Comparison of ENCODE assay signal across 8 cellular contexts in the genomic region with DNA sequence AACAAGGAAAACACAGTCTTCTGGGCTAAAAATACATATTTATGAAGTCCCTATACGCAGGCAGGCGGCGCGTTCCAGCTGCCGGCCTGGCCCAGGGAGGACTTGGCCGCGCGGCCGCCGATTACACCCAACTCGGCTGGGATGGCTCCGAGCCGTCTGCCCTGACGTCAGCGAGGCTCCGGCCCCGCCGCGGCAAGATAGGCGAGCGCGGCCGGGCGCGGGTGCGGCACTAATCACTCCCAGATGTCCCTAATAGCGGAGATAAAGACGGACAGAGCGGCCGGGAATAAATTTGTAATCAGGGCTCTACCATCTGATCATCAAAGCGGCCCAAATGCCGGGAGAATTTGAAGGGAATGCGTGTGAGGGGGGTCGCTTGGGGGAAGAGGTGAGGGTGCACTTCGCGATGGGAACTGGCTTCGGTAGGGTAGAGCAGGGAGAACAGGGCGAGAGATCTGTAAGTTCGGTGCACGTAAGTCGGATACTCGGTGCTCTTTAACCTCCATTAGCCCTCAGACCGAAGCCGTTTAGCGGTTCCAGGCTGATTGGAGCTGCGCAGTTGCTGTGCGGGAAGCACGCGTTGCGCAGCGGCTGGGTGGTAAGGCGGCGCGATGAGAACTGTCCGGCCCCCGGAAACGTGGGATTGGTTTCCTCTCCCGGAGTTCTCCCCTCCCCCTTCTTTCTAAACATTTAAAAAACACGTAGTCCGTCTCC. TPM values are rescaled to one million over a fixed set of nuclear protein-coding genes. Genes with fewer than 3 reads are reported as not detected.
DNase-seq lines count a peak whose midpoint lies in the region; ATAC-seq and TF ChIP-seq lines count a peak whose summit lies in the region.

No MANE protein-coding gene starts in this region.

- intact Hi-C loops in uterus (cut with DNase I; ENCODE audit: low total_unique reads) = no loop called here

- TF ChIP-seq POLR2A in uterus (IDR thresholded peaks at IDR 0.05) = peak; percentile 8 to 60

- TF ChIP-seq CTCF in uterus (IDR thresholded peaks at IDR 0.05) = peak in 3 of 4 experiments; percentile 17 to 39 (median 27)

- H3K9me3 ChIP-seq in uterus = no peaks in the 10 kb centered on the region

- H3K4me3 ChIP-seq in uterus = peak overlapping the region; percentile 43 to 47

- H3K27ac Mint-ChIP-seq in memory B cell = peak overlapping the region; percentile 62

- H3K9me3 Mint-ChIP-seq in memory B cell = peaks cover 11% of the 10 kb centered on the region

- peak overlapping the region; percentile 98 to 99 for H3K27ac ChIP-seq in uterus

- H3K36me3 Mint-ChIP-seq in memory B cell = peaks cover 4% of the 10 kb centered on the region

- H3K27me3 ChIP-seq in uterus = no peaks in the 10 kb centered on the region

- DNase-seq in EH (ENCODE audit: low read depth) = peak; percentile 89
- DNase-seq in NCI-H226 = peak; percentile 69
- peak; percentile 84 for DNase-seq in ecto neural progenitor cell (ENCODE audit: low spot score)
- peak in 1 of 2 donors; percentile 11 for DNase-seq in memory B cell (ENCODE audit: low spot score in 2 of 2)
- peak; percentile 92 to 94 for DNase-seq in uterus

- H3K4me1 ChIP-seq in uterus = no peaks in the 10 kb centered on the region

- peaks cover 2% of the 10 kb centered on the region for H3K4me1 Mint-ChIP-seq in memory B cell

- peak overlapping the region; percentile 28 for H3K4me3 Mint-ChIP-seq in memory B cell

- H3K27me3 Mint-ChIP-seq in memory B cell = peaks cover 44% of the 10 kb centered on the region

- ATAC-seq in memory B cell (ENCODE audit: low read depth) = no peak
- no peak for ATAC-seq in GM21515 (IDR thresholded peaks at IDR 0.05; ENCODE audit: unreplicated experiment)
- ATAC-seq in GM21737 (IDR thresholded peaks at IDR 0.05; ENCODE audit: unreplicated experiment) = no peak
- ATAC-seq in HG03520 (IDR thresholded peaks at IDR 0.05; ENCODE audit: unreplicated experiment) = no peak

- H3K36me3 ChIP-seq in uterus = no peaks in the 10 kb centered on the region

RNA-seq across cellular contexts. Expression of a gene that starts 7.7 kb away (rescaled TPM):
- total RNA-seq in uterus = 10 to 100 TPM; 20.3 to 77.6 (median 23.7) TPM
